In genomic region chr22:24555496-24556253, GRCh38 we compare ENCODE assay signal across 8 cellular contexts. TPM values are rescaled to one million over a fixed set of nuclear protein-coding genes. Genes with fewer than 3 reads are reported as not detected.
A peak's percentile ranks its signal among the peaks of the same experiment; 100 is the strongest.
DNase-seq lines count a peak whose midpoint lies in the region; ATAC-seq and TF ChIP-seq lines count a peak whose summit lies in the region.

Gene SNRPD3, plus strand, starts transcription at chr22:24555999. Its CDS starts 1,676 bp downstream, at chr22:24557675.

- H3K4me3 ChIP-seq in left lung: peak within 1 kb of the TSS; percentile 95 to 100

- H3K4me1 ChIP-seq in left lung: peaks cover 21 to 66% of the 10 kb centered on the region in 2 donors

- no peak for TF ChIP-seq CTCF in C4-2B (conservative IDR thresholded peaks at IDR 0.05)
- peak in 1 of 2 donors; percentile 26 for TF ChIP-seq CTCF in left lung (IDR thresholded peaks at IDR 0.05)

- ATAC-seq in GM19351 (IDR thresholded peaks at IDR 0.05; ENCODE audit: unreplicated experiment): peak; percentile 45
- peak; percentile 46 for ATAC-seq in HG03520 (IDR thresholded peaks at IDR 0.05; ENCODE audit: unreplicated experiment)
- peak; percentile 86 for ATAC-seq in left lung

- peak within 1 kb of the TSS; percentile 97 for H3K27ac ChIP-seq in C4-2B
- H3K27ac ChIP-seq in left lung: peak within 1 kb of the TSS; percentile 98 to 99

- H3K36me3 ChIP-seq in left lung: peaks cover 0 to 28% of the 10 kb centered on the region in 2 donors

- H3K27me3 ChIP-seq in left lung: no peaks in the 10 kb centered on the region

- no peaks in the 10 kb centered on the region for H3K9me3 ChIP-seq in left lung

- DNase-seq in NCI-H69 (lab: John Stamatoyannopoulos, UW): peak; percentile 97
- DNase-seq in activated CD4-positive, alpha-beta T cell treated with anti-CD3 and anti-CD28 coated beads, Interleukin-2, amount 50 U/mL, for 4 hours: peak; percentile 88 to 89
- peak; percentile 93 for DNase-seq in dermis blood vessel endothelial cell
- DNase-seq in left lung: peak; percentile 93 to 97
- peak; percentile 87 for DNase-seq in stimulated activated CD4-positive, alpha-beta T cell treated with anti-CD3 and anti-CD28 coated beads, Interleukin-2, amount 100 ng/mL, for 4 hours (ENCODE audit: low read depth)

- intact Hi-C loops in left lung (cut with DNase I): no loop called here

RNA-seq across cellular contexts. Expression of gene SNRPD3, which starts in this region (rescaled TPM):
- total RNA-seq in dermis blood vessel endothelial cell (196 and 284 TPM in 2 replicates), left lung (10 to 100 TPM; 62.7 to 67.3 TPM)

Comparison
In these comparisons a context has a peak if more than half of its experiments do, and no peak if none do; other contexts are left out.
1. Peak in every context shown above with its lines: DNase-seq, ATAC-seq, H3K4me3 ChIP-seq and H3K27ac ChIP-seq.